Comparison of ENCODE assay signal across 8 cellular contexts in genomic region chr1:54885237-54885679, GRCh38. TPM values are rescaled to one million over a fixed set of nuclear protein-coding genes. Genes with fewer than 3 reads are reported as not detected.
DNase-seq lines count a peak whose midpoint lies in the region; ATAC-seq, FAIRE-seq and TF ChIP-seq lines count a peak whose summit lies in the region.

No MANE protein-coding gene starts in this region.

- peaks cover 37% of the 10 kb centered on the region for H3K4me1 ChIP-seq in osteoblast (ENCODE audit: insufficient read depth, low read length)

- POLR2A ChIA-PET in RWPE1 (lab: Yijun Ruan, JAX; ENCODE audit: low non-redundant PET), result interaction anchor here (1.1 kb wide), 1 partner anchor 38 kb away, joined by 4 read pairs; no protein-coding TSS in a partner anchor

- CTCF ChIA-PET in RWPE1 (lab: Yijun Ruan, JAX), result interaction anchor here (0.9 to 1.4 kb wide), 2 partner anchors 60 to 111 kb away, joined by 3 to 5 read pairs; no protein-coding TSS in a partner anchor

- FAIRE-seq in GM19239 (lab: Jason Lieb, UNC), result peak; percentile 11

- no peaks in the 10 kb centered on the region for H3K27me3 ChIP-seq in osteoblast (ENCODE audit: insufficient read depth, low read length)

- peak overlapping the region; percentile 94 for H3K4me3 ChIP-seq in osteoblast (ENCODE audit: insufficient read depth, low read length)

- peaks cover 23% of the 10 kb centered on the region for H3K36me3 ChIP-seq in osteoblast (ENCODE audit: insufficient read depth, low read length)

- H3K9me3 ChIP-seq in osteoblast (ENCODE audit: low read depth, low read length), result no peaks in the 10 kb centered on the region

- peak overlapping the region; percentile 97 for H3K4me2 ChIP-seq in osteoblast (ENCODE audit: insufficient read depth, low read length)

- peaks cover 28% of the 10 kb centered on the region for H4K20me1 ChIP-seq in osteoblast (ENCODE audit: insufficient read depth, low read length)

- no peak overlapping the region for H2AFZ ChIP-seq in osteoblast (ENCODE audit: low read length)

- DNase-seq in GM19239 (ENCODE audit: insufficient read length, low spot score), result no peak
- DNase-seq in RWPE1 (ENCODE audit: low spot score), result no peak
- DNase-seq in epithelial cell of prostate (ENCODE audit: low read depth, low spot score), result no peak
- no peak for DNase-seq in osteoblast (ENCODE audit: insufficient read length, low spot score, missing footprints)
- DNase-seq in activated CD8-positive, alpha-beta memory T cell treated with anti-CD3 and anti-CD28 coated beads, Interleukin-2, amount 50 U/mL, for 4 hours, result no peak

- H3K27ac ChIP-seq in RWPE1 (peak overlapping the region; percentile 93), epithelial cell of prostate (peak overlapping the region; percentile 77), osteoblast (ENCODE audit: low read depth, low read length) (no peak overlapping the region)

- ATAC-seq in GM19467 (IDR thresholded peaks at IDR 0.05; ENCODE audit: unreplicated experiment), result no peak
- ATAC-seq in GM21619 (IDR thresholded peaks at IDR 0.05; ENCODE audit: unreplicated experiment), result no peak
- ATAC-seq in GM19023 (IDR thresholded peaks at IDR 0.05; ENCODE audit: unreplicated experiment), result no peak

- TF ChIP-seq CTCF in RWPE1 (conservative IDR thresholded peaks at IDR 0.05; ENCODE audit: low read depth) (no peak), osteoblast (IDR thresholded peaks at IDR 0.05; ENCODE audit: extremely low read depth, low read depth, low read length) (no peak)

- H3K79me2 ChIP-seq in osteoblast (ENCODE audit: insufficient read depth, low read length), result peaks cover 67% of the 10 kb centered on the region

RNA-seq across cellular contexts. Expression of gene DHCR24, which starts 1.7 kb away (rescaled TPM):
- total RNA-seq in osteoblast, result 151 and 168 TPM in 2 replicates
